In genomic region chr16:87812200-87812656, GRCh38 we compare ENCODE assay signal across 19 cellular contexts. TPM values are rescaled to one million over a fixed set of nuclear protein-coding genes. Genes with fewer than 3 reads are reported as not detected.
A peak's percentile ranks its signal among the peaks of the same experiment; 100 is the strongest.
DNase-seq lines count a peak whose midpoint lies in the region; ATAC-seq, FAIRE-seq and TF ChIP-seq lines count a peak whose summit lies in the region.
"Had no signal": no experiment of that assay in that cellular context is flagged by ENCODE, and none has a peak within 500 bp of the region (broad histone marks: within the 10 kb centered on the region; RNA-seq: fewer than 3 reads in every experiment).

No MANE protein-coding gene starts in this region.

- no peaks in the 10 kb centered on the region for H3K79me2 ChIP-seq in osteoblast (ENCODE audit: insufficient read depth, low read length)

- peaks cover 12% of the 10 kb centered on the region for H3K9me3 ChIP-seq in IMR-90 (ENCODE audit: control insufficient read depth, insufficient read depth, low read length)
- peaks cover 4% of the 10 kb centered on the region for H3K9me3 ChIP-seq in osteoblast (ENCODE audit: low read depth, low read length)
- H3K9me3 ChIP-seq: right lobe of liver had no signal

- H3K4me3 ChIP-seq in IMR-90 (ENCODE audit: insufficient read depth, low read depth, low read length): no peak overlapping the region
- no peak overlapping the region for H3K4me3 ChIP-seq in osteoblast (ENCODE audit: insufficient read depth, low read length)
- H3K4me3 ChIP-seq: Peyer's patch, right lobe of liver had no signal

- H3K27ac ChIP-seq in IMR-90 (ENCODE audit: insufficient read depth, low read length) (no peak overlapping the region), osteoblast (ENCODE audit: low read depth, low read length) (no peak overlapping the region)
- H3K27ac ChIP-seq: Peyer's patch, right lobe of liver had no signal

- intact Hi-C loops in IMR-90 (cut with micrococcal nuclease): no loop called here

- 20% methylated on average over 3 of the region's 10 CpGs; no CpG with 5 or more reads in 1 of the 2 experiments for WGBS in IMR-90 (ENCODE audit: extremely low coverage in 2 of 2, insufficient read length in 1 of 2), 2 experiments

- CTCF ChIA-PET in IMR-90 (lab: Yijun Ruan, JAX): no interaction called here

- no peak overlapping the region for H3K23ac ChIP-seq in IMR-90 (ENCODE audit: low read depth, low read length)

- TF ChIP-seq CTCF in IMR-90 (conservative IDR thresholded peaks at IDR 0.05; ENCODE audit: low read depth, low read length) (no peak), osteoblast (IDR thresholded peaks at IDR 0.05; ENCODE audit: extremely low read depth, low read depth, low read length) (no peak)

- H4K20me1 ChIP-seq in IMR-90 (ENCODE audit: insufficient read depth, low read length): no peaks in the 10 kb centered on the region
- no peaks in the 10 kb centered on the region for H4K20me1 ChIP-seq in osteoblast (ENCODE audit: insufficient read depth, low read length)

- dilution Hi-C loops in IMR-90 (cut with HindIII; ENCODE audit: low sequenced_read_pairs, unreplicated experiment): no loop called here

- no peak overlapping the region for H2BK5ac ChIP-seq in IMR-90 (ENCODE audit: low read depth, low read length, poor library complexity, severe bottlenecking)

- peaks cover 3% of the 10 kb centered on the region for H3K9me1 ChIP-seq in IMR-90 (ENCODE audit: insufficient read depth, low read length)

- no peak overlapping the region for H3K14ac ChIP-seq in IMR-90 (replicated peaks; ENCODE audit: low read depth, low read length)

- in situ Hi-C loops in IMR-90 (cut with MboI; ENCODE audit: low sequenced_read_pairs): no loop called here

- POLR2A ChIA-PET in IMR-90 (lab: Charles Lee; ENCODE audit: unreplicated experiment): no interaction called here

- peak overlapping the region; percentile 33 for H2AFZ ChIP-seq in IMR-90 (replicated peaks; ENCODE audit: low read length, poor library complexity)
- no peak overlapping the region for H2AFZ ChIP-seq in osteoblast (ENCODE audit: low read length)

- no peak overlapping the region for H2AK5ac ChIP-seq in IMR-90 (ENCODE audit: low read depth, low read length)

- TF ChIP-seq RAD21 in IMR-90 (IDR thresholded peaks at IDR 0.05; ENCODE audit: low read length): no peak

- peaks cover 12% of the 10 kb centered on the region for H3K27me3 ChIP-seq in IMR-90 (ENCODE audit: control insufficient read depth, insufficient read depth, low read length)
- H3K27me3 ChIP-seq in osteoblast (ENCODE audit: insufficient read depth, low read length): peaks cover 3% of the 10 kb centered on the region
- H3K27me3 ChIP-seq: Peyer's patch, right lobe of liver had no signal

- no peak for TF ChIP-seq POLR2A in IMR-90 (IDR thresholded peaks at IDR 0.05; ENCODE audit: low read depth, low read length)

- peaks cover 2% of the 10 kb centered on the region for H3K4me1 ChIP-seq in IMR-90 (ENCODE audit: control insufficient read depth, insufficient read depth, low read length)
- peaks cover 5% of the 10 kb centered on the region for H3K4me1 ChIP-seq in osteoblast (ENCODE audit: insufficient read depth, low read length)
- H3K4me1 ChIP-seq: right lobe of liver had no signal

- H2AK9ac ChIP-seq in IMR-90 (replicated peaks; ENCODE audit: low read depth, low read length, poor library complexity): no peak overlapping the region

- no peaks in the 10 kb centered on the region for H3K79me1 ChIP-seq in IMR-90 (ENCODE audit: low read depth in 1 of 2, low read length in 2 of 2)

- H4K8ac ChIP-seq in IMR-90 (ENCODE audit: low read depth in 2 of 2, low read length in 2 of 2): no peak overlapping the region

- FAIRE-seq in HTR-8/SVneo (lab: Jason Lieb, UNC): no peak
- FAIRE-seq: GM19239 had no signal

- H2BK120ac ChIP-seq in IMR-90 (ENCODE audit: low read depth, low read length): no peak overlapping the region

- H4K91ac ChIP-seq in IMR-90 (ENCODE audit: insufficient read depth, low read depth, low read length): no peak overlapping the region

- no peak overlapping the region for H3K18ac ChIP-seq in IMR-90 (ENCODE audit: low read depth, low read length)

- no peak overlapping the region for H3K4ac ChIP-seq in IMR-90 (ENCODE audit: low read depth, low read length)

- BruUV-seq in IMR-90 (replicated peaks; lab: Mats Ljungman, UMichigan): no TSS peak

- H2BK20ac ChIP-seq in IMR-90 (ENCODE audit: low read depth, low read length): no peak overlapping the region

- H3K36me3 ChIP-seq in IMR-90 (ENCODE audit: control insufficient read depth, insufficient read depth, low read length) (no peaks in the 10 kb centered on the region), osteoblast (ENCODE audit: insufficient read depth, low read length) (no peaks in the 10 kb centered on the region)
- H3K36me3 ChIP-seq: Peyer's patch, right lobe of liver had no signal

- ATAC-seq in IMR-90 (ENCODE audit: low read depth) (no peak), HG02588 (IDR thresholded peaks at IDR 0.05; ENCODE audit: unreplicated experiment) (no peak), HG03108 (IDR thresholded peaks at IDR 0.05; ENCODE audit: unreplicated experiment) (no peak)
- ATAC-seq: stimulated activated naive CD8-positive, alpha-beta T cell treated with anti-CD3 and anti-CD28 coated beads, Interleukin-15, amount 100 ng/mL, for 72 hours had no signal

- no peak overlapping the region for H2BK15ac ChIP-seq in IMR-90 (ENCODE audit: low read depth, low read length)

- no peak overlapping the region for H3K56ac ChIP-seq in IMR-90 (ENCODE audit: extremely low read depth, insufficient read depth, low read length)

- H3K9ac ChIP-seq in IMR-90 (ENCODE audit: low read depth, low read length): no peak overlapping the region

- DNase-seq in NCI-H2171 treated with DMSO at 0.1 percent for 48 hours (lab: John Stamatoyannopoulos, UW) (peak; percentile 6), NCI-H2171 (lab: John Stamatoyannopoulos, UW) (no peak), IMR-90 (no peak), SW480 (ENCODE audit: low spot score) (peak; percentile 36), osteoblast (ENCODE audit: insufficient read length, low spot score, missing footprints) (peak; percentile 44), HTR-8/SVneo (ENCODE audit: insufficient read length, low spot score) (no peak)
- DNase-seq: activated CD4-positive, alpha-beta T cell treated with anti-CD3 and anti-CD28 coated beads, Interleukin-2, amount 10 ng/mL, durations not matched to agents 7 days and 5 days; amygdala; CD4-positive, CD25-positive, alpha-beta regulatory T cell; central memory CD4-positive, alpha-beta T cell; effector CD4-positive, alpha-beta T cell; NCI-H187; NCI-H774; Peyer's patch; right lobe of liver; stimulated activated naive CD8-positive, alpha-beta T cell treated with anti-CD3 and anti-CD28 coated beads, Interleukin-15, amount 100 ng/mL, for 72 hours had no signal

- H3K4me2 ChIP-seq in IMR-90 (ENCODE audit: low read depth, low read length): no peak overlapping the region
- no peak overlapping the region for H3K4me2 ChIP-seq in osteoblast (ENCODE audit: insufficient read depth, low read length)

- H4K5ac ChIP-seq in IMR-90 (ENCODE audit: low read depth, low read length): no peak overlapping the region

TF ChIP-seq in IMR-90, 13 proteins besides CTCF, POLR2A, EP300 and RAD21:
- no peak for TF ChIP-seq FOS (IDR thresholded peaks at IDR 0.05; ENCODE audit: low read depth, low read length)

RNA-seq across cellular contexts. Expression of gene KLHDC4, which starts 46.4 kb away (rescaled TPM):
- 13.6 and 16.1 TPM in 2 replicates for total RNA-seq in IMR-90 (2012; rRNA removed)
- polyA plus RNA-seq in IMR-90 (2012; rRNA removed): 19.0 and 22.9 TPM in 2 replicates
- 19.5 and 22.2 TPM in 2 replicates for polyA plus RNA-seq in IMR-90 (2012; cell fraction: cytosol; rRNA removed)
- polyA plus RNA-seq in IMR-90 (2012; cell fraction: nucleus; rRNA removed; ENCODE audit: low replicate concordance): 70.1 and 93.8 TPM in 2 replicates
- 22.1 and 23.3 TPM in 2 replicates for total RNA-seq in osteoblast

RNA-seq across cellular contexts. Expression of gene SLC7A5, which starts 57.1 kb away (rescaled TPM):
- 11.3 and 13.6 TPM in 2 replicates for total RNA-seq in IMR-90 (2012; rRNA removed)
- 87.9 and 101 TPM in 2 replicates for polyA plus RNA-seq in IMR-90 (2012; rRNA removed)
- 70.4 and 146 TPM in 2 replicates for polyA plus RNA-seq in IMR-90 (2012; cell fraction: cytosol; rRNA removed)
- 88.7 and 147 TPM in 2 replicates for polyA plus RNA-seq in IMR-90 (2012; cell fraction: nucleus; rRNA removed; ENCODE audit: low replicate concordance)
- 60.4 and 90.8 TPM in 2 replicates for total RNA-seq in osteoblast

Comparison
In these comparisons a context has a peak if more than half of its experiments do, and no peak if none do; other contexts are left out.
1. DNase-seq: peak in NCI-H2171 treated with DMSO at 0.1 percent for 48 hours (single experiment), SW480 (single experiment) and osteoblast (single experiment); none in NCI-H2171 (single experiment), IMR-90 (single experiment) and HTR-8/SVneo (single experiment).